ENCODE assay signal across 18 cellular contexts in genomic region chr1:186626533-186626932, GRCh38. TPM values are rescaled to one million over a fixed set of nuclear protein-coding genes. Genes with fewer than 3 reads are reported as not detected.
DNase-seq lines count a peak whose midpoint lies in the region; ATAC-seq and TF ChIP-seq lines count a peak whose summit lies in the region.
"Had no signal": no experiment of that assay in that cellular context is flagged by ENCODE, and none has a peak within 500 bp of the region (broad histone marks: within the 10 kb centered on the region; RNA-seq: fewer than 3 reads in every experiment).

No MANE protein-coding gene starts in this region.

- H3K27me3 ChIP-seq in upper lobe of right lung (no peaks in the 10 kb centered on the region), tibial nerve (no peaks in the 10 kb centered on the region)
- H3K27me3 ChIP-seq: gastrocnemius medialis, thyroid gland had no signal

- peak; percentile 52 for DNase-seq in SKM-1 treated with dmso at 0.1 percent for 144 hours (lab: John Stamatoyannopoulos, UW; ENCODE audit: unreplicated experiment)
- no peak for DNase-seq in SKM-1 (lab: John Stamatoyannopoulos, UW; ENCODE audit: unreplicated experiment)
- DNase-seq in Kasumi-1 (lab: John Stamatoyannopoulos, UW), result peak; percentile 22 to 28
- DNase-seq in fibroblast of peridontal ligament (ENCODE audit: extremely low read depth), result peak; percentile 21
- DNase-seq in upper lobe of right lung, result no peak
- DNase-seq in tibial nerve (ENCODE audit: low spot score in 2 of 2), result no peak
- DNase-seq in MCF 10A (ENCODE audit: unreplicated experiment), result no peak
- DNase-seq: 8988T; activated T-cell treated with anti-CD3 and anti-CD28 coated beads, Interleukin-2, amount 50 U/mL, for 1 hour; amygdala; gastrocnemius medialis; GOT3; kidney; naive B cell; NCI-H187; spleen; thyroid gland had no signal

- intact Hi-C loops in upper lobe of right lung (cut with DNase I) (no loop called here), MCF 10A (cut with micrococcal nuclease) (no loop called here)

- no peaks in the 10 kb centered on the region for H3K9me3 ChIP-seq in upper lobe of right lung
- no peaks in the 10 kb centered on the region for H3K9me3 ChIP-seq in tibial nerve
- H3K9me3 ChIP-seq: gastrocnemius medialis, spleen, thyroid gland had no signal

- H3K36me3 ChIP-seq in upper lobe of right lung, result no peaks in the 10 kb centered on the region
- H3K36me3 ChIP-seq in tibial nerve, result no peaks in the 10 kb centered on the region
- H3K36me3 ChIP-seq: gastrocnemius medialis, spleen, thyroid gland had no signal

- ATAC-seq in upper lobe of right lung, result no peak
- ATAC-seq in GM18517 (IDR thresholded peaks at IDR 0.05; ENCODE audit: unreplicated experiment), result no peak
- ATAC-seq: gastrocnemius medialis had no signal

- H3K27ac ChIP-seq in upper lobe of right lung (peak overlapping the region; percentile 36), tibial nerve (no peak overlapping the region)
- H3K27ac ChIP-seq: gastrocnemius medialis, spleen, thyroid gland had no signal

- 27 to 37% methylated on average over 2 of the region's 2 CpGs for WGBS in tibial nerve, 2 donors

- CTCF ChIA-PET in MCF 10A (lab: Yijun Ruan, JAX), result interaction anchor here (0.5 to 4.9 kb wide), 7 partner anchors 9 to 54 kb away, joined by 3 to 20 read pairs (median 4); partner anchors contain the start of gene PTGS2

- no peak overlapping the region for H3K27ac Mint-ChIP-seq in MCF 10A (ENCODE audit: low read depth, unreplicated experiment)
- H3K27ac Mint-ChIP-seq: naive B cell had no signal

- no peaks in the 10 kb centered on the region for H3K4me1 Mint-ChIP-seq in MCF 10A (ENCODE audit: insufficient read depth, unreplicated experiment)
- H3K4me1 Mint-ChIP-seq: naive B cell had no signal

- no peak overlapping the region for H3K4me3 ChIP-seq in upper lobe of right lung
- H3K4me3 ChIP-seq in tibial nerve, result no peak overlapping the region
- H3K4me3 ChIP-seq: gastrocnemius medialis, spleen, thyroid gland had no signal

- BruUV-seq in MCF 10A (replicated peaks; lab: Mats Ljungman, UMichigan), result no TSS peak

- H3K36me3 Mint-ChIP-seq in MCF 10A (ENCODE audit: insufficient read depth, unreplicated experiment), result no peaks in the 10 kb centered on the region
- H3K36me3 Mint-ChIP-seq: naive B cell had no signal

- TF ChIP-seq CTCF in upper lobe of right lung (IDR thresholded peaks at IDR 0.05) (no peak), tibial nerve (IDR thresholded peaks at IDR 0.05) (no peak), MCF 10A (IDR thresholded peaks at IDR 0.05; ENCODE audit: unreplicated experiment) (no peak)

- POLR2A ChIA-PET in MCF 10A (lab: Yijun Ruan, JAX), result no interaction called here

- no peaks in the 10 kb centered on the region for H3K27me3 Mint-ChIP-seq in MCF 10A (ENCODE audit: insufficient read depth, unreplicated experiment)

- H3K9me3 Mint-ChIP-seq in MCF 10A (ENCODE audit: unreplicated experiment), result no peaks in the 10 kb centered on the region
- H3K9me3 Mint-ChIP-seq: naive B cell had no signal

- H3K4me1 ChIP-seq in upper lobe of right lung, result peaks cover 6% of the 10 kb centered on the region
- peaks cover 0 to 10% (median 0%) of the 10 kb centered on the region in 4 donors for H3K4me1 ChIP-seq in tibial nerve
- H3K4me1 ChIP-seq: gastrocnemius medialis, thyroid gland had no signal

- H3K4me3 Mint-ChIP-seq in MCF 10A (ENCODE audit: unreplicated experiment), result no peak overlapping the region
- H3K4me3 Mint-ChIP-seq: naive B cell had no signal

- no peak for TF ChIP-seq EP300 in tibial nerve (IDR thresholded peaks at IDR 0.05)

- no peak for TF ChIP-seq POLR2A in tibial nerve (IDR thresholded peaks at IDR 0.05)

RNA-seq across cellular contexts. Expression of gene PTGS2, which starts 53.7 kb away (rescaled TPM):
- total RNA-seq in upper lobe of right lung (30.4 TPM), tibial nerve (1 to 10 TPM in 3 of 4 donors, under 1 TPM in 1; 0.84 to 4.9 (median 1.1) TPM), MCF 10A (2022) (6.0 and 17.6 TPM in 2 replicates)

Comparison
In these comparisons a context has a peak if more than half of its experiments do, and no peak if none do; other contexts are left out.
1. DNase-seq: peak in SKM-1 treated with dmso at 0.1 percent for 144 hours (single experiment), Kasumi-1 (2 of 2) and fibroblast of peridontal ligament (single experiment); none in SKM-1 (single experiment), upper lobe of right lung (single experiment), tibial nerve (0 of 2) and MCF 10A (single experiment).